Comparison of ENCODE assay signal across 12 cellular contexts in genomic region chr18:44771957-44772917, GRCh38.
DNase-seq lines count a peak whose midpoint lies in the region; ATAC-seq and TF ChIP-seq lines count a peak whose summit lies in the region.
"Had no signal": no experiment of that assay in that cellular context is flagged by ENCODE, and none has a peak within 500 bp of the region (broad histone marks: within the 10 kb centered on the region; RNA-seq: fewer than 3 reads in every experiment).

No MANE protein-coding gene starts in this region.

- no peaks in the 10 kb centered on the region for H3K9me3 Mint-ChIP-seq in progenitor cell of endocrine pancreas (ENCODE audit: low read depth)
- H3K9me3 Mint-ChIP-seq in activated CD8-positive, alpha-beta memory T cell treated with anti-CD3 and anti-CD28 coated beads, Interleukin-2, amount 10 ng/mL, durations not matched to agents 7 days and 5 days (ENCODE audit: low read depth), result no peaks in the 10 kb centered on the region
- H3K9me3 Mint-ChIP-seq: activated CD4-positive, alpha-beta memory T cell treated with anti-CD3 and anti-CD28 coated beads, Interleukin-2, amount 10 ng/mL, durations not matched to agents 7 days and 5 days; CD14-positive monocyte had no signal

- no peaks in the 10 kb centered on the region for H3K9me3 ChIP-seq in gastroesophageal sphincter
- H3K9me3 ChIP-seq: SJCRH30 had no signal

- H3K27ac Mint-ChIP-seq in progenitor cell of endocrine pancreas, result peak overlapping the region; percentile 72
- no peak overlapping the region for H3K27ac Mint-ChIP-seq in activated CD8-positive, alpha-beta memory T cell treated with anti-CD3 and anti-CD28 coated beads, Interleukin-2, amount 10 ng/mL, durations not matched to agents 7 days and 5 days
- H3K27ac Mint-ChIP-seq: activated CD4-positive, alpha-beta memory T cell treated with anti-CD3 and anti-CD28 coated beads, Interleukin-2, amount 10 ng/mL, durations not matched to agents 7 days and 5 days had no signal

- WGBS in gastroesophageal sphincter (ENCODE audit: low coverage in 1 of 2), 2 donors, result 70 to 81% methylated on average over 8 to 13 of the region's 14 CpGs

- no peaks in the 10 kb centered on the region for H3K36me3 ChIP-seq in gastroesophageal sphincter
- H3K36me3 ChIP-seq: SJCRH30 had no signal

- no peak for TF ChIP-seq CTCF in C4-2B (conservative IDR thresholded peaks at IDR 0.05)
- TF ChIP-seq CTCF in gastroesophageal sphincter (IDR thresholded peaks at IDR 0.05), result no peak
- no peak for TF ChIP-seq CTCF in progenitor cell of endocrine pancreas (IDR thresholded peaks at IDR 0.05; ENCODE audit: unreplicated experiment)

- H3K4me3 ChIP-seq in gastroesophageal sphincter, result no peak overlapping the region
- H3K4me3 ChIP-seq: SJCRH30 had no signal

- no peaks in the 10 kb centered on the region for H3K27me3 ChIP-seq in gastroesophageal sphincter
- H3K27me3 ChIP-seq: SJCRH30 had no signal

- TF ChIP-seq EP300 in gastroesophageal sphincter (IDR thresholded peaks at IDR 0.05), result no peak

- ATAC-seq in gastroesophageal sphincter, result peak; percentile 54
- ATAC-seq in GM18520 (IDR thresholded peaks at IDR 0.05; ENCODE audit: unreplicated experiment), result no peak
- no peak for ATAC-seq in activated CD8-positive, alpha-beta memory T cell treated with anti-CD3 and anti-CD28 coated beads, Interleukin-2, amount 10 ng/mL, durations not matched to agents 7 days and 5 days

- H3K4me3 Mint-ChIP-seq in progenitor cell of endocrine pancreas (ENCODE audit: low read depth), result no peak overlapping the region
- H3K4me3 Mint-ChIP-seq in activated CD8-positive, alpha-beta memory T cell treated with anti-CD3 and anti-CD28 coated beads, Interleukin-2, amount 10 ng/mL, durations not matched to agents 7 days and 5 days, result no peak overlapping the region
- H3K4me3 Mint-ChIP-seq: activated CD4-positive, alpha-beta memory T cell treated with anti-CD3 and anti-CD28 coated beads, Interleukin-2, amount 10 ng/mL, durations not matched to agents 7 days and 5 days; CD14-positive monocyte had no signal

- peaks cover 37% of the 10 kb centered on the region for H3K4me1 Mint-ChIP-seq in progenitor cell of endocrine pancreas (ENCODE audit: low read depth)
- H3K4me1 Mint-ChIP-seq in activated CD8-positive, alpha-beta memory T cell treated with anti-CD3 and anti-CD28 coated beads, Interleukin-2, amount 10 ng/mL, durations not matched to agents 7 days and 5 days, result no peaks in the 10 kb centered on the region

- CTCF ChIA-PET in activated CD8-positive, alpha-beta memory T cell treated with anti-CD3 and anti-CD28 coated beads, Interleukin-2, amount 10 ng/mL, durations not matched to agents 7 days and 5 days (lab: Charles Lee), result no interaction called here

- peaks cover 1% of the 10 kb centered on the region for H3K36me3 Mint-ChIP-seq in progenitor cell of endocrine pancreas (ENCODE audit: insufficient read depth)
- peaks cover 10% of the 10 kb centered on the region for H3K36me3 Mint-ChIP-seq in activated CD8-positive, alpha-beta memory T cell treated with anti-CD3 and anti-CD28 coated beads, Interleukin-2, amount 10 ng/mL, durations not matched to agents 7 days and 5 days

- peak; percentile 26 for DNase-seq in NOMO-1 treated with DMSO at 0.1 percent for 48 hours (lab: John Stamatoyannopoulos, UW; ENCODE audit: unreplicated experiment)
- no peak for DNase-seq in progenitor cell of endocrine pancreas (ENCODE audit: low spot score, unreplicated experiment)
- DNase-seq in NCI-H1417 treated with DMSO at 0.1 percent for 48 hours (lab: John Stamatoyannopoulos, UW), result no peak
- no peak for DNase-seq in activated CD8-positive, alpha-beta memory T cell treated with anti-CD3 and anti-CD28 coated beads, Interleukin-2, amount 10 ng/mL, durations not matched to agents 7 days and 5 days
- DNase-seq in ureter (ENCODE audit: low spot score), result no peak
- DNase-seq: activated CD4-positive, alpha-beta memory T cell treated with anti-CD3 and anti-CD28 coated beads, Interleukin-2, amount 10 ng/mL, durations not matched to agents 7 days and 5 days; NCI-H1436; SJCRH30 had no signal

- no peak for TF ChIP-seq POLR2A in gastroesophageal sphincter (IDR thresholded peaks at IDR 0.05)

- H3K27ac ChIP-seq in C4-2B (peak overlapping the region; percentile 32), gastroesophageal sphincter (peak overlapping the region in 3 of 4 donors; percentile 39 to 63 (median 48))
- H3K27ac ChIP-seq: SJCRH30 had no signal

- H3K27me3 Mint-ChIP-seq in progenitor cell of endocrine pancreas, result no peaks in the 10 kb centered on the region
- peaks cover 3% of the 10 kb centered on the region for H3K27me3 Mint-ChIP-seq in activated CD8-positive, alpha-beta memory T cell treated with anti-CD3 and anti-CD28 coated beads, Interleukin-2, amount 10 ng/mL, durations not matched to agents 7 days and 5 days

- H3K4me1 ChIP-seq in gastroesophageal sphincter, result peaks cover 0 to 48% (median 10%) of the 10 kb centered on the region in 3 donors
- H3K4me1 ChIP-seq: SJCRH30 had no signal
